ENCODE assay signal across 1 cellular context in genomic region chr19:1163283-1163933, GRCh38.
TF ChIP-seq lines count a peak whose summit lies in the region.

No MANE protein-coding gene starts in this region.

TF ChIP-seq in IMR-90, 13 proteins besides CTCF, POLR2A, EP300 and RAD21:
- TF ChIP-seq RCOR1 (IDR thresholded peaks at IDR 0.05; ENCODE audit: insufficient replicate concordance, low read length) (no peak), FOS (IDR thresholded peaks at IDR 0.05; ENCODE audit: low read depth, low read length) (no peak), SMC3 (IDR thresholded peaks at IDR 0.05; ENCODE audit: low read depth, low read length) (no peak), USF2 (IDR thresholded peaks at IDR 0.05; ENCODE audit: low read depth, low read length) (no peak), CHD1 (IDR thresholded peaks at IDR 0.05; ENCODE audit: low read depth, low read length) (no peak), CEBPB (IDR thresholded peaks at IDR 0.05; ENCODE audit: low read depth, low read length) (no peak), MAFK (IDR thresholded peaks at IDR 0.05; ENCODE audit: low read depth, low read length) (no peak), NFE2L2 (IDR thresholded peaks at IDR 0.05; ENCODE audit: low read depth, low read length) (no peak)
